Comparison of ENCODE assay signal across 1 cellular context in the genomic region with DNA sequence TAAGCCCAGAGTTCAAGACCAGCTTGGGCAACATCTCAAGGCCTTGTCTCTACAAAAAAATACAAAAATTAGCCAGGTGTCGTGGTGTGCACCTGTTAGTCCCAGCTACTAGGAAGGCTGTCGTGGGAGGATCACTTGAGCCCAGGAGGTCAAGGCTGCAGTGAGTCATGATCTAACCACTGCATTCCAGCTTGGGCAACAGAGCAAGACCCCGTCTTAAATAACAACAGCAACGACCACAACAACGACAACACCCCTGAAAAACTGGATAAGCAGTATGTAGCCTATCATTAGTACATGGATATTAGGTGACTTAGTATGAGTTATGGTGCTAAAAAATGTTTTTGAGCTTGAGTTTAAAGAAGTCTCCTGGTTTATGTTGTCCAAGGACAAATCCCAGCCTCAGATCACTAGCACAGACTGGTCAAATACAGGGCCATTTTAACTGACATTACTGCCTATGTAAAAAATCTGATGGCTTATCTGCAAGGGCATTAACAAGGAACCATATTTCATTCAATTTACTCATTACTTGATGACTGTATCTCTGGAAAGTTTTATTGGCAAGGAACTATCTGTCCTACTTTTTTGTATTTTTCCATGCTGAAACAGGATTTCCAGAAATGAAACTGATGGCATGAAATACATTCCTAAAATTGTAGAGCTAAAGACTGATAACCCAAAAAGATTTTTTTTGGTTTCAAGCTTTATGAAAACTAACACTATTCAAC.
TF ChIP-seq lines count a peak whose summit lies in the region.

No MANE protein-coding gene starts in this region.

TF ChIP-seq in A549, 52 proteins besides CTCF, POLR2A, EP300 and RAD21 (continued from another document):
- TF ChIP-seq FOSL2 (IDR thresholded peaks at IDR 0.05) (no peak), FOSL2 (CRISPR knock-in tag; IDR thresholded peaks at IDR 0.05) (no peak), PBX3 (IDR thresholded peaks at IDR 0.05) (no peak), RFX5 (IDR thresholded peaks at IDR 0.05) (no peak), ESRRA (IDR thresholded peaks at IDR 0.05; ENCODE audit: borderline replicate concordance, low read length) (no peak), EHMT2 (IDR thresholded peaks at IDR 0.05; ENCODE audit: low read depth) (no peak), CBX8 (IDR thresholded peaks at IDR 0.05) (no peak), RNF2 (IDR thresholded peaks at IDR 0.05; ENCODE audit: borderline replicate concordance, low read depth) (no peak), NPAS2 (CRISPR knock-in tag; IDR thresholded peaks at IDR 0.05; ENCODE audit: borderline replicate concordance) (no peak), CBX2 (IDR thresholded peaks at IDR 0.05; ENCODE audit: borderline replicate concordance, low read depth) (no peak), GATA3 (IDR thresholded peaks at IDR 0.05; ENCODE audit: borderline replicate concordance) (no peak)
